8 cellular contexts compared by ENCODE assay signal in the genomic region with DNA sequence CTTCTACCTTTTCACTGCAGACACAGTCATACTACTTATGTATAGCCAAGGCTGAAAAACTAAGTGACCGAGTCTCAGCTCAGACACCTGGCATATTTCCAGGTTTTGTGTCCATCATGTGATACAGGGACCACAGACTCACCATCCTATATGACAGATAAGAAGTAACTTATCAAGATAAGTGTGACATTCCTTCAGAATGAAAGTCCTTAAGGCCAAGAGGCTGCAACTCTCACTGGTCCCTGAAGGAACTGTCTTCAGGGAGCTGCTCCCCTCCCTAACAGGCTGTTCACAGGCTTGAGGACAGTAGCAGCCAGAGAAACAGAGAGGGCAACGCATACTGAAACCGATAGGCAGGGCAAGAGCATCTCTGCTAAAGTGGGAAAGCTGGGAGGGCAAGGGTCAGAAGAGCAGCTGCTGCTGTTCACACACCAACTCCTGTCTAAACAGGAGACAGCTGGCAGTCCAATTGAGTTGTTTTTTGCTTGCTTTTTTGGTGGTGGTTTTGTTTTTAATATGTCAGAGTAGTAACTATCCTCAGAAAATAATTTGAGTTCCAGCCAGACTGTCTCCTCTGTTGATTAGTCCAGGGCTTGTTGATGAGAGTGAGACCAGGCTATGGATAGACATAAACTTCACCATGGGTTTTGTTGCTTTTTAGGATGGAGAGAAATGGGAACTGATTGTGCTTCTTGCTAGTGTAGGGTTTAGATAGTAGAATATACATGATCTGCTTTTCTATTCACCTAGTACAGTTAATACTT.
DNase-seq lines count a peak whose midpoint lies in the region; ATAC-seq and TF ChIP-seq lines count a peak whose summit lies in the region.

No MANE protein-coding gene starts in this region.

- no peak for TF ChIP-seq CTCF in CD4-positive, alpha-beta T cell (IDR thresholded peaks at IDR 0.05)
- TF ChIP-seq CTCF in right lobe of liver (IDR thresholded peaks at IDR 0.05): no peak

- H3K36me3 ChIP-seq in right lobe of liver: no peaks in the 10 kb centered on the region

- peaks cover 35% of the 10 kb centered on the region for H3K36me3 Mint-ChIP-seq in CD4-positive, alpha-beta T cell (ENCODE audit: low read depth)
- H3K36me3 Mint-ChIP-seq in activated CD8-positive, alpha-beta T cell treated with anti-CD3 and anti-CD28 coated beads, Interleukin-2, amount 10 ng/mL, durations not matched to agents 7 days and 5 days (ENCODE audit: low read depth): peaks cover 28% of the 10 kb centered on the region

- H3K4me3 Mint-ChIP-seq in CD4-positive, alpha-beta T cell: no peak overlapping the region
- no peak overlapping the region for H3K4me3 Mint-ChIP-seq in activated CD8-positive, alpha-beta T cell treated with anti-CD3 and anti-CD28 coated beads, Interleukin-2, amount 10 ng/mL, durations not matched to agents 7 days and 5 days

- WGBS in right lobe of liver (ENCODE audit: insufficient coverage, low coverage, low lambda C conversion rate, missing lambda C conversion rate): 10% methylated on average over 3 of the region's 3 CpGs

- intact Hi-C loops in CD4-positive, alpha-beta T cell (cut with DNase I, micrococcal nuclease): no loop called here
- intact Hi-C loops in right lobe of liver (cut with DNase I): no loop called here

- H3K4me1 Mint-ChIP-seq in CD4-positive, alpha-beta T cell (ENCODE audit: low read depth): peaks cover 80% of the 10 kb centered on the region
- peaks cover 34% of the 10 kb centered on the region for H3K4me1 Mint-ChIP-seq in activated CD8-positive, alpha-beta T cell treated with anti-CD3 and anti-CD28 coated beads, Interleukin-2, amount 10 ng/mL, durations not matched to agents 7 days and 5 days (ENCODE audit: low read depth)

- POLR2A ChIA-PET in CD4-positive, alpha-beta T cell (lab: Charles Lee): no interaction called here
- POLR2A ChIA-PET in activated CD8-positive, alpha-beta T cell treated with anti-CD3 and anti-CD28 coated beads, Interleukin-2, amount 10 ng/mL, durations not matched to agents 7 days and 5 days (lab: Charles Lee): no interaction called here

- no peaks in the 10 kb centered on the region for H3K27me3 ChIP-seq in CD4-positive, alpha-beta T cell (ENCODE audit: control insufficient read depth, insufficient read depth, low read length)
- no peaks in the 10 kb centered on the region for H3K27me3 ChIP-seq in right lobe of liver

- DNase-seq in CD4-positive, alpha-beta T cell: no peak
- no peak for DNase-seq in activated CD8-positive, alpha-beta T cell treated with anti-CD3 and anti-CD28 coated beads, Interleukin-2, amount 10 ng/mL, durations not matched to agents 7 days and 5 days
- DNase-seq in right lobe of liver (peak in 1 of 3 donors; percentile 48), NCI-H1930 (lab: John Stamatoyannopoulos, UW) (no peak), hepatic stellate cell (ENCODE audit: low spot score) (no peak), D341Med (ENCODE audit: low spot score) (no peak)

- H3K27ac ChIP-seq in CD4-positive, alpha-beta T cell (ENCODE audit: low read depth, low read length): no peak overlapping the region
- H3K27ac ChIP-seq in right lobe of liver: no peak overlapping the region

- H3K27ac Mint-ChIP-seq in CD4-positive, alpha-beta T cell: peak overlapping the region; percentile 64
- H3K27ac Mint-ChIP-seq in activated CD8-positive, alpha-beta T cell treated with anti-CD3 and anti-CD28 coated beads, Interleukin-2, amount 10 ng/mL, durations not matched to agents 7 days and 5 days: peak overlapping the region; percentile 19

- no peaks in the 10 kb centered on the region for H3K9me3 Mint-ChIP-seq in CD4-positive, alpha-beta T cell
- H3K9me3 Mint-ChIP-seq in activated CD8-positive, alpha-beta T cell treated with anti-CD3 and anti-CD28 coated beads, Interleukin-2, amount 10 ng/mL, durations not matched to agents 7 days and 5 days (ENCODE audit: insufficient read depth): no peaks in the 10 kb centered on the region

- H3K27me3 Mint-ChIP-seq in CD4-positive, alpha-beta T cell: no peaks in the 10 kb centered on the region
- H3K27me3 Mint-ChIP-seq in activated CD8-positive, alpha-beta T cell treated with anti-CD3 and anti-CD28 coated beads, Interleukin-2, amount 10 ng/mL, durations not matched to agents 7 days and 5 days (ENCODE audit: low read depth): no peaks in the 10 kb centered on the region

- H3K4me3 ChIP-seq in right lobe of liver: no peak overlapping the region

- CTCF ChIA-PET in CD4-positive, alpha-beta T cell (lab: Charles Lee): interaction anchor here (2.5 kb wide), 1 partner anchor 14 kb away, joined by 7 read pairs; no protein-coding TSS in a partner anchor
- CTCF ChIA-PET in activated CD8-positive, alpha-beta T cell treated with anti-CD3 and anti-CD28 coated beads, Interleukin-2, amount 10 ng/mL, durations not matched to agents 7 days and 5 days (lab: Charles Lee): interaction anchor here (1.0 to 3.1 kb wide), 2 partner anchors 79 to 173 kb away, joined by 3 to 25 read pairs; no protein-coding TSS in a partner anchor

- TF ChIP-seq POLR2A in right lobe of liver (IDR thresholded peaks at IDR 0.05): no peak

- H3K4me1 ChIP-seq in right lobe of liver: peaks cover 0 to 11% (median 6%) of the 10 kb centered on the region in 4 donors

- H3K9me3 ChIP-seq in CD4-positive, alpha-beta T cell (ENCODE audit: control insufficient read depth, low read length): no peaks in the 10 kb centered on the region
- H3K9me3 ChIP-seq in right lobe of liver: no peaks in the 10 kb centered on the region

- no peak for ATAC-seq in CD4-positive, alpha-beta T cell (ENCODE audit: poor library complexity)
- ATAC-seq in GM19023 (IDR thresholded peaks at IDR 0.05; ENCODE audit: unreplicated experiment): peak; percentile 73
- ATAC-seq in HG03571 (IDR thresholded peaks at IDR 0.05; ENCODE audit: unreplicated experiment): peak; percentile 58
- no peak for ATAC-seq in activated CD8-positive, alpha-beta T cell treated with anti-CD3 and anti-CD28 coated beads, Interleukin-2, amount 10 ng/mL, durations not matched to agents 7 days and 5 days
- peak; percentile 75 to 89 (median 82) for ATAC-seq in right lobe of liver

Comparison
In these comparisons a context has a peak if more than half of its experiments do, and no peak if none do; other contexts are left out.
1. ATAC-seq: peak in GM19023 (single experiment), HG03571 (single experiment) and right lobe of liver (4 of 4); none in CD4-positive, alpha-beta T cell (single experiment) and activated CD8-positive, alpha-beta T cell treated with anti-CD3 and anti-CD28 coated beads, Interleukin-2, amount 10 ng/mL, durations not matched to agents 7 days and 5 days (single experiment).